20 cellular contexts compared by ENCODE assay signal in genomic region chr7:45712872-45713668, GRCh38.
"Had no signal": no experiment of that assay in that cellular context is flagged by ENCODE, and none has a peak within 500 bp of the region (broad histone marks: within the 10 kb centered on the region; RNA-seq: fewer than 3 reads in every experiment).

No MANE protein-coding gene starts in this region.

- H3K27ac Mint-ChIP-seq: activated B cell treated with CpG ODN at 0.5 μM for 24 hours; activated CD4-positive, alpha-beta T cell treated with anti-CD3 and anti-CD28 coated beads, Interleukin-2, amount 10 ng/mL, durations not matched to agents 7 days and 5 days; activated naive CD4-positive, alpha-beta T cell treated with anti-CD3 and anti-CD28 coated beads for 36 hours; activated naive CD8-positive, alpha-beta T cell treated with anti-CD3 and anti-CD28 coated beads, Interleukin-2, amount 10 ng/mL, durations not matched to agents 7 days and 5 days; activated T-helper 2 cell treated with anti-CD3 and anti-CD28 coated beads, Interferon-gamma antibody, Interleukin-2, Interleukin-4, amounts not matched to agents 10 μg/mL and 5 μg/mL and 100 μg/mL, durations not matched to agents 14 hours and 24 hours and 36 hours; naive thymus-derived CD4-positive, alpha-beta T cell; neural progenitor cell; stimulated activated naive CD8-positive, alpha-beta T cell treated with anti-CD3 and anti-CD28 coated beads, Interleukin-15, Interleukin-2, amounts not matched to agents 100 ng/mL and 50 ng/mL, for 24 hours; T-cell had no signal

- H3K4me1 ChIP-seq: foreskin keratinocyte, neural progenitor cell, prostate gland had no signal

- H3K27me3 ChIP-seq: neural progenitor cell, tibial nerve had no signal

- H3K9me3 Mint-ChIP-seq: activated B cell treated with CpG ODN at 0.5 μM for 24 hours; activated CD4-positive, alpha-beta T cell treated with anti-CD3 and anti-CD28 coated beads, Interleukin-2, amount 10 ng/mL, durations not matched to agents 7 days and 5 days; activated naive CD4-positive, alpha-beta T cell treated with anti-CD3 and anti-CD28 coated beads for 36 hours; activated naive CD8-positive, alpha-beta T cell treated with anti-CD3 and anti-CD28 coated beads, Interleukin-2, amount 10 ng/mL, durations not matched to agents 7 days and 5 days; activated T-cell treated with anti-CD3 and anti-CD28 coated beads, Interleukin-2, amount 50 U/mL, for 4 hours; activated T-helper 2 cell treated with anti-CD3 and anti-CD28 coated beads, Interferon-gamma antibody, Interleukin-2, Interleukin-4, amounts not matched to agents 10 μg/mL and 5 μg/mL and 100 μg/mL, durations not matched to agents 14 hours and 24 hours and 36 hours; naive thymus-derived CD4-positive, alpha-beta T cell; neural progenitor cell; stimulated activated naive CD8-positive, alpha-beta T cell treated with anti-CD3 and anti-CD28 coated beads, Interleukin-15, Interleukin-2, amounts not matched to agents 100 ng/mL and 50 ng/mL, for 24 hours; T-cell had no signal

- H3K9ac ChIP-seq: neural progenitor cell had no signal

- H3K9me3 ChIP-seq: lower lobe of right lung, prostate gland, tibial nerve had no signal

- ATAC-seq: activated T-cell treated with anti-CD3 and anti-CD28 coated beads, Interleukin-2, amount 50 U/mL, for 4 hours; foreskin keratinocyte; left lobe of liver; lower lobe of right lung; naive thymus-derived CD4-positive, alpha-beta T cell; T-cell had no signal

- DNase-seq: activated B cell treated with CpG ODN at 0.5 μM for 24 hours; activated CD4-positive, alpha-beta T cell treated with anti-CD3 and anti-CD28 coated beads, Interleukin-2, amount 10 ng/mL, durations not matched to agents 7 days and 5 days; activated CD8-positive, alpha-beta memory T cell treated with anti-CD3 and anti-CD28 coated beads, Interleukin-2, amount 50 U/mL, for 48 hours; activated naive CD4-positive, alpha-beta T cell treated with anti-CD3 and anti-CD28 coated beads for 36 hours; activated naive CD8-positive, alpha-beta T cell treated with anti-CD3 and anti-CD28 coated beads, Interleukin-2, amount 10 ng/mL, durations not matched to agents 7 days and 5 days; activated T-cell treated with anti-CD3 and anti-CD28 coated beads, Interleukin-2, amount 50 U/mL, for 4 hours; amniotic stem cell; erythroblast; foreskin keratinocyte; lower lobe of right lung; stimulated activated CD4-positive, alpha-beta T cell treated with anti-CD3 and anti-CD28 coated beads, Interleukin-4, amount 100 ng/mL, for 24 hours; T-cell; T-helper 9 cell had no signal

- H3K4me1 Mint-ChIP-seq: activated B cell treated with CpG ODN at 0.5 μM for 24 hours; activated CD4-positive, alpha-beta T cell treated with anti-CD3 and anti-CD28 coated beads, Interleukin-2, amount 10 ng/mL, durations not matched to agents 7 days and 5 days; activated naive CD8-positive, alpha-beta T cell treated with anti-CD3 and anti-CD28 coated beads, Interleukin-2, amount 10 ng/mL, durations not matched to agents 7 days and 5 days; naive thymus-derived CD4-positive, alpha-beta T cell; neural progenitor cell; T-cell had no signal

- H3K4me3 Mint-ChIP-seq: activated B cell treated with CpG ODN at 0.5 μM for 24 hours; activated CD4-positive, alpha-beta T cell treated with anti-CD3 and anti-CD28 coated beads, Interleukin-2, amount 10 ng/mL, durations not matched to agents 7 days and 5 days; activated naive CD4-positive, alpha-beta T cell treated with anti-CD3 and anti-CD28 coated beads for 36 hours; activated naive CD8-positive, alpha-beta T cell treated with anti-CD3 and anti-CD28 coated beads, Interleukin-2, amount 10 ng/mL, durations not matched to agents 7 days and 5 days; activated T-cell treated with anti-CD3 and anti-CD28 coated beads, Interleukin-2, amount 50 U/mL, for 4 hours; naive thymus-derived CD4-positive, alpha-beta T cell; neural progenitor cell; stimulated activated naive CD8-positive, alpha-beta T cell treated with anti-CD3 and anti-CD28 coated beads, Interleukin-15, Interleukin-2, amounts not matched to agents 100 ng/mL and 50 ng/mL, for 24 hours; T-cell had no signal

- H3K36me3 Mint-ChIP-seq: activated naive CD8-positive, alpha-beta T cell treated with anti-CD3 and anti-CD28 coated beads, Interleukin-2, amount 10 ng/mL, durations not matched to agents 7 days and 5 days; naive thymus-derived CD4-positive, alpha-beta T cell; T-cell had no signal

- H3K36me3 ChIP-seq: lower lobe of right lung, neural progenitor cell, prostate gland had no signal

- H3K27ac ChIP-seq: foreskin keratinocyte, lower lobe of right lung, neural progenitor cell, prostate gland, tibial nerve had no signal

- H3K27me3 Mint-ChIP-seq: activated B cell treated with CpG ODN at 0.5 μM for 24 hours; activated CD4-positive, alpha-beta T cell treated with anti-CD3 and anti-CD28 coated beads, Interleukin-2, amount 10 ng/mL, durations not matched to agents 7 days and 5 days; activated naive CD8-positive, alpha-beta T cell treated with anti-CD3 and anti-CD28 coated beads, Interleukin-2, amount 10 ng/mL, durations not matched to agents 7 days and 5 days; stimulated activated naive CD8-positive, alpha-beta T cell treated with anti-CD3 and anti-CD28 coated beads, Interleukin-15, Interleukin-2, amounts not matched to agents 100 ng/mL and 50 ng/mL, for 24 hours had no signal

- H3K4me3 ChIP-seq: lower lobe of right lung, neural progenitor cell, prostate gland, tibial nerve had no signal
